ENCODE assay signal across 18 cellular contexts in genomic region chr3:193911784-193912183, GRCh38.
DNase-seq lines count a peak whose midpoint lies in the region; ATAC-seq lines count a peak whose summit lies in the region.
"Had no signal": no experiment of that assay in that cellular context is flagged by ENCODE, and none has a peak within 500 bp of the region (broad histone marks: within the 10 kb centered on the region; RNA-seq: fewer than 3 reads in every experiment).

No MANE protein-coding gene starts in this region.

- H2BK120ac ChIP-seq in neuronal stem cell (ENCODE audit: low read depth, low read length): no peak overlapping the region

- H3K4ac ChIP-seq in neuronal stem cell (ENCODE audit: low read length): no peak overlapping the region

- DNase-seq in CD8-positive, alpha-beta memory T cell: no peak
- DNase-seq in Karpas-422: no peak
- DNase-seq in activated naive CD8-positive, alpha-beta T cell treated with anti-CD3 and anti-CD28 coated beads for 36 hours: no peak
- DNase-seq in neuronal stem cell (ENCODE audit: low spot score): no peak
- DNase-seq in inferior parietal cortex (ENCODE audit: extremely low spot score): no peak
- no peak for DNase-seq in pons (ENCODE audit: low spot score)
- DNase-seq: activated CD4-positive, alpha-beta T cell treated with anti-CD3 and anti-CD28 coated beads for 1 hour; left ventricle myocardium inferior; NCI-H2081 treated with DMSO at 0.1 percent for 48 hours; NCI-H510A; SHP77 treated with DMSO at 0.1 percent for 48 hours; stimulated activated CD8-positive, alpha-beta memory T cell treated with anti-CD3 and anti-CD28 coated beads, Interleukin-4, amount 100 ng/mL, for 48 hours had no signal

- H3K4me1 ChIP-seq in CD8-positive, alpha-beta memory T cell (ENCODE audit: insufficient read depth, low read length): peaks cover 30% of the 10 kb centered on the region
- H3K4me1 ChIP-seq in Karpas-422 (ENCODE audit: low read length) (peaks cover 34% of the 10 kb centered on the region), neuronal stem cell (ENCODE audit: control insufficient read depth in 2 of 2, insufficient read depth in 1 of 2, low read depth in 1 of 2, low read length in 2 of 2) (peaks cover 8 to 10% of the 10 kb centered on the region in 2 donors)
- H3K4me1 ChIP-seq: adrenal gland had no signal

- H3K4me2 ChIP-seq in Karpas-422 (ENCODE audit: low read depth, low read length, poor library complexity, severe bottlenecking): peak overlapping the region; percentile 50
- H3K4me2 ChIP-seq in neuronal stem cell (ENCODE audit: insufficient read depth, low read length, poor library complexity, severe bottlenecking): no peak overlapping the region

- H3K18ac ChIP-seq in neuronal stem cell (ENCODE audit: low read length): no peak overlapping the region

- CTCF ChIA-PET in CD8-positive, alpha-beta memory T cell (lab: Charles Lee): no interaction called here

- no peak overlapping the region for H2BK5ac ChIP-seq in neuronal stem cell (ENCODE audit: low read length)

- POLR2A ChIA-PET in CD8-positive, alpha-beta memory T cell (lab: Charles Lee): no interaction called here

- H3K79me2 ChIP-seq in Karpas-422 (ENCODE audit: low read length): no peaks in the 10 kb centered on the region

- H3K4me1 Mint-ChIP-seq in CD8-positive, alpha-beta memory T cell: peaks cover 10 to 25% (median 10%) of the 10 kb centered on the region in 3 donors
- peaks cover 13% of the 10 kb centered on the region for H3K4me1 Mint-ChIP-seq in activated naive CD8-positive, alpha-beta T cell treated with anti-CD3 and anti-CD28 coated beads for 36 hours

- no peak overlapping the region for H3K14ac ChIP-seq in neuronal stem cell (ENCODE audit: low read length)

- H4K91ac ChIP-seq in neuronal stem cell (ENCODE audit: low read depth, low read length, poor library complexity): no peak overlapping the region

- no peak overlapping the region for H2BK15ac ChIP-seq in neuronal stem cell (ENCODE audit: low read length)

- no peaks in the 10 kb centered on the region for H3K9me2 ChIP-seq in Karpas-422 (replicated peaks; ENCODE audit: insufficient read depth, low read length)

- H2AK5ac ChIP-seq in neuronal stem cell (ENCODE audit: low read depth, low read length): no peak overlapping the region

- no peaks in the 10 kb centered on the region for H3K36me3 ChIP-seq in CD8-positive, alpha-beta memory T cell (ENCODE audit: insufficient read depth, low read length)
- no peaks in the 10 kb centered on the region; the same call in 1 of the 2 replicates for H3K36me3 ChIP-seq in Karpas-422 (ENCODE audit: insufficient read depth, low read length)
- no peaks in the 10 kb centered on the region for H3K36me3 ChIP-seq in neuronal stem cell (replicated peaks in 1 of 2; ENCODE audit: control insufficient read depth in 2 of 2, insufficient read depth in 2 of 2, low read length in 2 of 2)
- H3K36me3 ChIP-seq: adrenal gland, cardiac muscle cell, esophagus muscularis mucosa, left ventricle myocardium inferior, suprapubic skin had no signal

- H2AFZ ChIP-seq in Karpas-422 (ENCODE audit: low read length) (no peak overlapping the region), neuronal stem cell (ENCODE audit: low read length) (peak overlapping the region; percentile 31)

- ATAC-seq in GM21529 (IDR thresholded peaks at IDR 0.05; ENCODE audit: unreplicated experiment): no peak
- ATAC-seq: GM12878 had no signal

- no peak overlapping the region for H3K23ac ChIP-seq in neuronal stem cell (ENCODE audit: low read depth, low read length, poor library complexity)

- peak overlapping the region in 4 of 8 donors; percentile 41 to 86 (median 64) for H3K27ac Mint-ChIP-seq in CD8-positive, alpha-beta memory T cell
- peak overlapping the region; percentile 36 for H3K27ac Mint-ChIP-seq in activated naive CD8-positive, alpha-beta T cell treated with anti-CD3 and anti-CD28 coated beads for 36 hours

- H3K27me3 ChIP-seq in CD8-positive, alpha-beta memory T cell (ENCODE audit: insufficient read depth, low read length, poor library complexity, severe bottlenecking): no peaks in the 10 kb centered on the region
- H3K27me3 ChIP-seq in Karpas-422 (ENCODE audit: low read length) (peaks cover 4% of the 10 kb centered on the region; the same call in 1 of the 2 replicates), neuronal stem cell (ENCODE audit: control insufficient read depth in 3 of 3, insufficient read depth in 3 of 3, low read depth in 1 of 3, low read length in 3 of 3) (no peaks in the 10 kb centered on the region)
- H3K27me3 ChIP-seq: adrenal gland, cardiac muscle cell, esophagus muscularis mucosa, suprapubic skin had no signal

- H4K8ac ChIP-seq in neuronal stem cell (ENCODE audit: low read depth, low read length): no peak overlapping the region

- no peaks in the 10 kb centered on the region for H3K9me3 ChIP-seq in CD8-positive, alpha-beta memory T cell (ENCODE audit: low read length)
- H3K9me3 ChIP-seq in Karpas-422 (ENCODE audit: low read length): peaks cover 4% of the 10 kb centered on the region; the same call in 1 of the 2 replicates
- H3K9me3 ChIP-seq in neuronal stem cell (replicated peaks in 1 of 2; ENCODE audit: control insufficient read depth in 2 of 2, insufficient read depth in 1 of 2, low read depth in 1 of 2, low read length in 2 of 2): no peaks in the 10 kb centered on the region
- H3K9me3 ChIP-seq: adrenal gland, suprapubic skin had no signal

- H3K4me3 Mint-ChIP-seq in CD8-positive, alpha-beta memory T cell: peak overlapping the region in 4 of 7 donors; percentile 2 to 67 (median 26)
- H3K4me3 Mint-ChIP-seq in activated naive CD8-positive, alpha-beta T cell treated with anti-CD3 and anti-CD28 coated beads for 36 hours: no peak overlapping the region

- peaks cover 0 to 3% of the 10 kb centered on the region in 2 donors for H3K27me3 Mint-ChIP-seq in CD8-positive, alpha-beta memory T cell
- no peaks in the 10 kb centered on the region for H3K27me3 Mint-ChIP-seq in activated naive CD8-positive, alpha-beta T cell treated with anti-CD3 and anti-CD28 coated beads for 36 hours

- H3K4me3 ChIP-seq in CD8-positive, alpha-beta memory T cell (ENCODE audit: low read length): no peak overlapping the region
- H3K4me3 ChIP-seq in Karpas-422 (ENCODE audit: low read length) (no peak overlapping the region), neuronal stem cell (ENCODE audit: low read length in 2 of 2) (no peak overlapping the region)
- H3K4me3 ChIP-seq: adrenal gland, cardiac muscle cell, esophagus muscularis mucosa, GM12878, left ventricle myocardium inferior, suprapubic skin had no signal

- no peaks in the 10 kb centered on the region for H3K79me1 ChIP-seq in neuronal stem cell (ENCODE audit: low read depth, low read length)

- H2BK12ac ChIP-seq in neuronal stem cell (ENCODE audit: low read length): no peak overlapping the region

- H3K9me3 Mint-ChIP-seq in CD8-positive, alpha-beta memory T cell: no peaks in the 10 kb centered on the region
- peaks cover 2% of the 10 kb centered on the region for H3K9me3 Mint-ChIP-seq in activated naive CD8-positive, alpha-beta T cell treated with anti-CD3 and anti-CD28 coated beads for 36 hours

- H3K27ac ChIP-seq in CD8-positive, alpha-beta memory T cell (ENCODE audit: low read depth, low read length): peak overlapping the region; percentile 66
- H3K27ac ChIP-seq in Karpas-422 (ENCODE audit: low read length) (peak overlapping the region; percentile 67), neuronal stem cell (replicated peaks; ENCODE audit: low read length) (no peak overlapping the region)
- H3K27ac ChIP-seq: cardiac muscle cell, esophagus muscularis mucosa, left ventricle myocardium inferior, suprapubic skin had no signal

- H3K9ac ChIP-seq in Karpas-422 (ENCODE audit: low read length): no peak overlapping the region
- no peak overlapping the region for H3K9ac ChIP-seq in neuronal stem cell (ENCODE audit: low read depth, low read length, poor library complexity)

- H4K20me1 ChIP-seq in Karpas-422 (ENCODE audit: insufficient read depth, low read depth, low read length): no peaks in the 10 kb centered on the region

- no CpG with 5 or more reads among the region's 6 CpGs for WGBS in neuronal stem cell (ENCODE audit: extremely low coverage in 2 of 2, insufficient read length in 2 of 2, insufficient replicate concordance in 1 of 2), 2 donors

- no peaks in the 10 kb centered on the region for H3K36me3 Mint-ChIP-seq in CD8-positive, alpha-beta memory T cell
- H3K36me3 Mint-ChIP-seq in activated naive CD8-positive, alpha-beta T cell treated with anti-CD3 and anti-CD28 coated beads for 36 hours: peaks cover 4% of the 10 kb centered on the region
